7 cellular contexts compared by ENCODE assay signal in genomic region chr1:207751463-207751789, GRCh38. TPM values are rescaled to one million over a fixed set of nuclear protein-coding genes. Genes with fewer than 3 reads are reported as not detected.
DNase-seq lines count a peak whose midpoint lies in the region; ATAC-seq and TF ChIP-seq lines count a peak whose summit lies in the region.
"Not testable (repeated sequence)": the region's sequence is repeated elsewhere in the genome, so short reads cannot be mapped to it uniquely, and the experiment has no call there.

No MANE protein-coding gene starts in this region.

- intact Hi-C loops in esophagus squamous epithelium (cut with DNase I) = not testable (repeated sequence)

- H3K4me1 ChIP-seq in SJSA1 (replicated peaks) (peaks cover 13% of the 10 kb centered on the region), esophagus squamous epithelium (peaks cover 20 to 78% (median 45%) of the 10 kb centered on the region in 3 donors), lung (ENCODE audit: control insufficient read depth in 2 of 2, insufficient read depth in 2 of 2, low read length in 2 of 2) (peaks cover 5 to 19% of the 10 kb centered on the region in 2 donors)

- TF ChIP-seq CTCF in esophagus squamous epithelium (IDR thresholded peaks at IDR 0.05) = peak in 1 of 6 experiments; percentile 4
- not testable (repeated sequence) for TF ChIP-seq CTCF in lung (IDR thresholded peaks at IDR 0.05; ENCODE audit: control extremely low read depth, extremely low read depth)

- not testable (repeated sequence) for TF ChIP-seq POLR2A in esophagus squamous epithelium (IDR thresholded peaks at IDR 0.05)

- peak overlapping the region; percentile 69 for H3K4me3 ChIP-seq in SJSA1
- H3K4me3 ChIP-seq in esophagus squamous epithelium = peak overlapping the region; percentile 69 to 79 (median 73)
- H3K4me3 ChIP-seq in lung = peak overlapping the region; percentile 6
- peak overlapping the region; percentile 94 for H3K4me3 ChIP-seq in skeletal muscle cell (ENCODE audit: low read depth, low read length)

- ATAC-seq in GM18909 (IDR thresholded peaks at IDR 0.05; ENCODE audit: poor library complexity, unreplicated experiment) = peak; percentile 10
- peak; percentile 1 for ATAC-seq in HG03175 (IDR thresholded peaks at IDR 0.05; ENCODE audit: unreplicated experiment)
- ATAC-seq in lung (ENCODE audit: insufficient read depth, low FRiP score) = not testable (repeated sequence)

- 13% methylated on average over 7 of the region's 7 CpGs for WGBS in esophagus squamous epithelium, 2 donors
- WGBS in lung, 2 donors = 11 to 23% methylated on average over 7 of the region's 7 CpGs

- H3K27ac ChIP-seq in SJSA1 = peak overlapping the region; percentile 72
- H3K27ac ChIP-seq in angular gyrus (ENCODE audit: low read depth, low read length) = peak overlapping the region; percentile 74
- peak overlapping the region; percentile 91 to 95 (median 94) for H3K27ac ChIP-seq in esophagus squamous epithelium
- peak overlapping the region; percentile 94 to 95 for H3K27ac ChIP-seq in lung (ENCODE audit: low read depth in 1 of 2, low read length in 1 of 2)

- not testable (repeated sequence) for H3K27me3 ChIP-seq in SJSA1 (replicated peaks); esophagus squamous epithelium; lung (ENCODE audit: control insufficient read depth, insufficient read depth)

- peak in 1 of 2 experiments; percentile 10 for DNase-seq in SJSA1 (ENCODE audit: low read depth in 1 of 2, low spot score in 2 of 2)
- DNase-seq in esophagus squamous epithelium (lab: John Stamatoyannopoulos, UW); lung (ENCODE audit: low spot score); skeletal muscle cell (ENCODE audit: low read depth): not testable (repeated sequence)

- H3K9me3 ChIP-seq in SJSA1 (replicated peaks); esophagus squamous epithelium; lung (ENCODE audit: control insufficient read depth in 2 of 2, insufficient read depth in 1 of 2, low read length in 1 of 2): not testable (repeated sequence)

- H3K36me3 ChIP-seq in SJSA1; esophagus squamous epithelium; lung (ENCODE audit: control insufficient read depth in 2 of 2, insufficient read depth in 2 of 2, low read length in 2 of 2): not testable (repeated sequence)

RNA-seq across cellular contexts. Expression of gene CD46, which starts 0.4 kb away (rescaled TPM):
- 42.5 and 62.1 TPM in 2 replicates for total RNA-seq in SJSA1 (2014; rRNA removed; shearing (Covaris generic))
- total RNA-seq in esophagus squamous epithelium = 100 to 1,000 TPM; 131 to 191 (median 157) TPM
- 100 to 1,000 TPM; 267 to 420 TPM for total RNA-seq in lung
- 100 to 1,000 TPM; 157 to 162 TPM for polyA plus RNA-seq in lung

Comparison
In these comparisons a context has a peak if more than half of its experiments do, and no peak if none do; other contexts are left out.
1. H3K4me3 ChIP-seq: peak in every context shown above with its lines; median percentile 94 in skeletal muscle cell; 73 in esophagus squamous epithelium; 69 in SJSA1; 6 in lung.